ENCODE assay signal across 23 cellular contexts in genomic region chr17:44012874-44013273, GRCh38. TPM values are rescaled to one million over a fixed set of nuclear protein-coding genes. Genes with fewer than 3 reads are reported as not detected.
A peak's percentile ranks its signal among the peaks of the same experiment; 100 is the strongest.
DNase-seq lines count a peak whose midpoint lies in the region; ATAC-seq and TF ChIP-seq lines count a peak whose summit lies in the region.
"Had no signal": no experiment of that assay in that cellular context is flagged by ENCODE, and none has a peak within 500 bp of the region (broad histone marks: within the 10 kb centered on the region; RNA-seq: fewer than 3 reads in every experiment).

No MANE protein-coding gene starts in this region.

- no CpG with 5 or more reads among the region's 14 CpGs for WGBS in trophoblast cell (ENCODE audit: extremely low coverage, insufficient coverage, insufficient read length)
- 100% methylated on average over 3 of the region's 14 CpGs for WGBS in mammary epithelial cell (ENCODE audit: low coverage, missing lambda C conversion rate)

- H3K36me3 Mint-ChIP-seq in natural killer cell (no peaks in the 10 kb centered on the region), T-cell (peaks cover 10% of the 10 kb centered on the region), immature natural killer cell (peaks cover 0 to 9% (median 5%) of the 10 kb centered on the region in 3 donors)
- no peaks in the 10 kb centered on the region for H3K36me3 Mint-ChIP-seq in natural killer cell treated with Interleukin-12 subunit alpha and Interleukin-12 subunit beta and Interleukin-15 and Interleukin-18, amount 100 ng/mL, for 72 hours

- H3K27me3 Mint-ChIP-seq in natural killer cell (ENCODE audit: low read depth in 2 of 2), result no peaks in the 10 kb centered on the region
- H3K27me3 Mint-ChIP-seq in natural killer cell treated with Interleukin-12 subunit alpha and Interleukin-12 subunit beta and Interleukin-15 and Interleukin-18, amount 100 ng/mL, for 72 hours, result peaks cover 0 to 2% of the 10 kb centered on the region in 2 donors
- no peaks in the 10 kb centered on the region for H3K27me3 Mint-ChIP-seq in T-cell
- H3K27me3 Mint-ChIP-seq in immature natural killer cell (ENCODE audit: low read depth in 3 of 3), result peaks cover 0 to 3% (median 0%) of the 10 kb centered on the region in 3 donors
- H3K27me3 Mint-ChIP-seq: memory B cell had no signal

- H4K91ac ChIP-seq in trophoblast cell (ENCODE audit: low read depth, low read length), result no peak overlapping the region

- H3K4me2 ChIP-seq in trophoblast cell (ENCODE audit: low read length), result no peak overlapping the region
- no peak overlapping the region for H3K4me2 ChIP-seq in mammary epithelial cell (ENCODE audit: insufficient read depth, low read depth, low read length)

- H3K27ac ChIP-seq in trophoblast cell (ENCODE audit: low read depth, low read length) (no peak overlapping the region), mammary epithelial cell (ENCODE audit: insufficient read depth, low read depth, low read length) (no peak overlapping the region)
- H3K27ac ChIP-seq: SK-N-MC, thoracic aorta had no signal

- H3K4ac ChIP-seq in trophoblast cell (ENCODE audit: low read depth, low read length), result no peak overlapping the region

- no peaks in the 10 kb centered on the region for H3K9me3 ChIP-seq in trophoblast cell (ENCODE audit: insufficient read depth, low read depth, low read length)
- no peaks in the 10 kb centered on the region for H3K9me3 ChIP-seq in mammary epithelial cell (replicated peaks; ENCODE audit: insufficient read depth, low read length)
- H3K9me3 ChIP-seq: thoracic aorta had no signal

- no peak overlapping the region for H3K9ac ChIP-seq in trophoblast cell (ENCODE audit: low read length)
- H3K9ac ChIP-seq in mammary epithelial cell (ENCODE audit: insufficient read depth, low read length), result no peak overlapping the region

- H3K14ac ChIP-seq in trophoblast cell (ENCODE audit: low read length), result no peak overlapping the region

- H3K4me3 Mint-ChIP-seq in natural killer cell (peak overlapping the region; percentile 58), T-cell (peak overlapping the region; percentile 13 to 55 (median 54)), immature natural killer cell (peak overlapping the region; percentile 43 to 93 (median 61))
- no peak overlapping the region for H3K4me3 Mint-ChIP-seq in natural killer cell treated with Interleukin-12 subunit alpha and Interleukin-12 subunit beta and Interleukin-15 and Interleukin-18, amount 100 ng/mL, for 72 hours
- H3K4me3 Mint-ChIP-seq: memory B cell had no signal

- H2BK5ac ChIP-seq in trophoblast cell (ENCODE audit: low read depth, low read length, poor library complexity), result no peak overlapping the region

- H3K4me3 ChIP-seq in trophoblast cell (ENCODE audit: low read depth, low read length) (no peak overlapping the region), mammary epithelial cell (replicated peaks in 1 of 3; ENCODE audit: insufficient read depth in 1 of 3, low read depth in 2 of 3, low read length in 3 of 3) (no peak overlapping the region)
- H3K4me3 ChIP-seq: SK-N-MC, thoracic aorta had no signal

- dilution Hi-C loops in mammary epithelial cell (cut with HindIII; ENCODE audit: low sequenced_read_pairs), result no loop called here

- TF ChIP-seq CTCF in natural killer cell (IDR thresholded peaks at IDR 0.05), result no peak
- no peak for TF ChIP-seq CTCF in mammary epithelial cell (conservative IDR thresholded peaks at IDR 0.05 in 1 of 2, IDR thresholded peaks at IDR 0.05 in 1 of 2; ENCODE audit: extremely low read depth in 1 of 2, insufficient read depth in 1 of 2, low read depth in 1 of 2, low read length in 2 of 2)

- no peak overlapping the region for H3K18ac ChIP-seq in trophoblast cell (ENCODE audit: low read length)

- no peaks in the 10 kb centered on the region for H4K20me1 ChIP-seq in mammary epithelial cell (ENCODE audit: insufficient read depth, low read length)

- H2AK5ac ChIP-seq in trophoblast cell (ENCODE audit: low read length), result no peak overlapping the region

- in situ Hi-C loops in mammary epithelial cell (cut with MboI; ENCODE audit: low sequenced_read_pairs in 2 of 2), result no loop called here

- H2BK12ac ChIP-seq in trophoblast cell (ENCODE audit: low read length), result no peak overlapping the region

- H3K9me3 Mint-ChIP-seq in natural killer cell (no peaks in the 10 kb centered on the region), T-cell (no peaks in the 10 kb centered on the region), immature natural killer cell (no peaks in the 10 kb centered on the region)
- no peaks in the 10 kb centered on the region for H3K9me3 Mint-ChIP-seq in natural killer cell treated with Interleukin-12 subunit alpha and Interleukin-12 subunit beta and Interleukin-15 and Interleukin-18, amount 100 ng/mL, for 72 hours
- H3K9me3 Mint-ChIP-seq: memory B cell had no signal

- H3K27ac Mint-ChIP-seq in natural killer cell (no peak overlapping the region), T-cell (no peak overlapping the region), immature natural killer cell (peak overlapping the region in 1 of 6 donors; percentile 64)
- no peak overlapping the region for H3K27ac Mint-ChIP-seq in natural killer cell treated with Interleukin-12 subunit alpha and Interleukin-12 subunit beta and Interleukin-15 and Interleukin-18, amount 100 ng/mL, for 72 hours
- H3K27ac Mint-ChIP-seq: memory B cell had no signal

- intact Hi-C loops in natural killer cell (cut with micrococcal nuclease) (loop anchor here (10.0 kb wide), 1 partner anchor 528 kb away; the partner anchor contains the start of gene DHX8), mammary epithelial cell (cut with micrococcal nuclease) (no loop called here)

- H3K4me1 ChIP-seq in trophoblast cell (ENCODE audit: control insufficient read depth in 1 of 2, insufficient read depth in 2 of 2, low read length in 2 of 2), result peaks cover 2 to 7% of the 10 kb centered on the region in 2 experiments
- peaks cover 11% of the 10 kb centered on the region for H3K4me1 ChIP-seq in mammary epithelial cell (ENCODE audit: insufficient read depth, low read length)

- POLR2A ChIA-PET in T-cell (lab: Charles Lee), result no interaction called here

- ATAC-seq in natural killer cell (no peak), T-cell (replicated peaks in 1 of 4) (no peak)
- no peak for ATAC-seq in natural killer cell treated with Interleukin-12 subunit alpha and Interleukin-12 subunit beta and Interleukin-15 and Interleukin-18, amount 100 ng/mL, for 72 hours

- H3K27me3 ChIP-seq in trophoblast cell (ENCODE audit: insufficient read depth, low read length) (no peaks in the 10 kb centered on the region), mammary epithelial cell (ENCODE audit: insufficient read depth, low read length) (no peaks in the 10 kb centered on the region)

- H3K36me3 ChIP-seq in trophoblast cell (ENCODE audit: control insufficient read depth in 1 of 2, insufficient read depth in 2 of 2, low read length in 2 of 2), result peaks cover 11 to 13% of the 10 kb centered on the region in 2 experiments
- H3K36me3 ChIP-seq in mammary epithelial cell (ENCODE audit: insufficient read depth, low read length), result no peaks in the 10 kb centered on the region

- CTCF ChIA-PET in T-cell (lab: Charles Lee) (no interaction called here), mammary epithelial cell (lab: Charles Lee; ENCODE audit: low non-redundant PET) (no interaction called here)

- no peak for DNase-seq in natural killer cell
- no peak for DNase-seq in natural killer cell treated with Interleukin-12 subunit alpha and Interleukin-12 subunit beta and Interleukin-15 and Interleukin-18, amount 100 ng/mL, for 72 hours (ENCODE audit: low spot score)
- no peak for DNase-seq in T-cell
- no peak for DNase-seq in immature natural killer cell
- no peak for DNase-seq in trophoblast cell
- no peak for DNase-seq in NK-92 treated with Interleukin-12 subunit alpha and Interleukin-12 subunit beta, amount 100 ng/mL, for 24 hours (lab: John Stamatoyannopoulos, UW)
- no peak for DNase-seq in mammary epithelial cell
- DNase-seq: activated CD4-positive, alpha-beta T cell treated with anti-CD3 and anti-CD28 coated beads, Interleukin-2, amount 50 U/mL, for 4 hours; amygdala; Calu3; caudate nucleus; EL; foreskin melanocyte; Kasumi-1; kidney; NCI-H1092; NCI-H2029; retina had no signal

- H4K12ac ChIP-seq in trophoblast cell (ENCODE audit: low read depth, low read length), result no peak overlapping the region

- BruUV-seq in mammary epithelial cell (replicated peaks; lab: Mats Ljungman, UMichigan), result no TSS peak

- H2AFZ ChIP-seq in trophoblast cell (ENCODE audit: insufficient read depth, low read length, poor library complexity) (no peak overlapping the region), mammary epithelial cell (ENCODE audit: low read depth, low read length) (no peak overlapping the region)

- H3K79me2 ChIP-seq in trophoblast cell (ENCODE audit: control insufficient read depth, insufficient read depth, low read length, poor library complexity) (peaks cover 7% of the 10 kb centered on the region), mammary epithelial cell (ENCODE audit: insufficient read depth, low read length) (peaks cover 32% of the 10 kb centered on the region)

- peaks cover 5% of the 10 kb centered on the region for H3K79me1 ChIP-seq in trophoblast cell (ENCODE audit: low read length)

- no peak overlapping the region for H2BK120ac ChIP-seq in trophoblast cell (ENCODE audit: insufficient read depth, low read length, poor library complexity)

- H3K23ac ChIP-seq in trophoblast cell (ENCODE audit: low read length), result no peak overlapping the region

- no peak overlapping the region for H4K8ac ChIP-seq in trophoblast cell (ENCODE audit: low read depth, low read length)

- H3K4me1 Mint-ChIP-seq in natural killer cell (peaks cover 18 to 22% of the 10 kb centered on the region in 2 donors), T-cell (peaks cover 14 to 24% (median 24%) of the 10 kb centered on the region in 3 donors), immature natural killer cell (peaks cover 23 to 24% of the 10 kb centered on the region in 2 donors)
- H3K4me1 Mint-ChIP-seq in natural killer cell treated with Interleukin-12 subunit alpha and Interleukin-12 subunit beta and Interleukin-15 and Interleukin-18, amount 100 ng/mL, for 72 hours (ENCODE audit: low read depth in 2 of 2), result peaks cover 14 to 16% of the 10 kb centered on the region in 2 donors

RNA-seq across cellular contexts. Expression of gene TMEM101, which starts 1.9 kb away (rescaled TPM):
- total RNA-seq in natural killer cell (10 to 100 TPM; 11.3 to 13.9 (median 11.5) TPM), T-cell (10 to 100 TPM; 13.4 to 32.4 (median 26.6) TPM), mammary epithelial cell (10 to 100 TPM; 24.4 to 39.0 TPM)
- total RNA-seq in natural killer cell treated with Interleukin-12 subunit alpha and Interleukin-12 subunit beta and Interleukin-15 and Interleukin-18, amount 100 ng/mL, for 72 hours, result 10 to 100 TPM; 32.5 TPM
- polyA plus RNA-seq in immature natural killer cell (10 to 100 TPM; 31.6 to 40.3 (median 38.3) TPM), mammary epithelial cell (34.5 TPM)
- 18.6 and 19.3 TPM in 2 replicates for polyA plus RNA-seq in trophoblast cell (2013)
- polyA minus RNA-seq in mammary epithelial cell, result 18.8 TPM

RNA-seq across cellular contexts. Expression of gene NAGS, which starts 8.5 kb away (rescaled TPM):
- total RNA-seq in natural killer cell (1 to 10 TPM in 2 of 3 donors, under 1 TPM in 1; 0.92 to 1.7 (median 1.1) TPM), T-cell (1 to 10 TPM in 4 of 5 donors, under 1 TPM in 1; 0.35 to 2.4 (median 1.8) TPM), mammary epithelial cell (1 to 10 TPM; 1.3 to 2.2 TPM)
- 1 to 10 TPM in 1 of 2 donors, under 1 TPM in 1; 0.70 to 1.9 TPM for total RNA-seq in natural killer cell treated with Interleukin-12 subunit alpha and Interleukin-12 subunit beta and Interleukin-15 and Interleukin-18, amount 100 ng/mL, for 72 hours
- polyA plus RNA-seq in immature natural killer cell (1 to 10 TPM in 2 of 3 donors, under 1 TPM in 1; 0.75 to 1.9 (median 1.2) TPM), mammary epithelial cell (2.0 TPM)
- polyA plus RNA-seq in trophoblast cell (2013), result 1.1 and 1.3 TPM in 2 replicates
- 0.83 TPM for polyA minus RNA-seq in mammary epithelial cell

RNA-seq across cellular contexts. Expression of gene LSM12, which starts 53.6 kb away (rescaled TPM):
- 10 to 100 TPM; 46.9 to 54.0 (median 51.8) TPM for total RNA-seq in natural killer cell
- total RNA-seq in natural killer cell treated with Interleukin-12 subunit alpha and Interleukin-12 subunit beta and Interleukin-15 and Interleukin-18, amount 100 ng/mL, for 72 hours, result 10 to 100 TPM; 68.6 to 70.0 TPM
- total RNA-seq in T-cell, result 10 to 100 TPM; 29.4 to 39.0 (median 37.1) TPM
- 10 to 100 TPM; 56.5 to 82.6 (median 77.9) TPM for polyA plus RNA-seq in immature natural killer cell
- 86.9 and 92.3 TPM in 2 replicates for polyA plus RNA-seq in trophoblast cell (2013)
- 10 to 100 TPM; 51.2 to 79.2 TPM for total RNA-seq in mammary epithelial cell
- 62.2 TPM for polyA plus RNA-seq in mammary epithelial cell
- 112 TPM for polyA minus RNA-seq in mammary epithelial cell

RNA-seq across cellular contexts. Expression of gene G6PC3, which starts 57.7 kb away (rescaled TPM):
- total RNA-seq in natural killer cell, result 10 to 100 TPM; 18.2 to 21.7 (median 20.6) TPM
- total RNA-seq in natural killer cell treated with Interleukin-12 subunit alpha and Interleukin-12 subunit beta and Interleukin-15 and Interleukin-18, amount 100 ng/mL, for 72 hours, result 10 to 100 TPM; 24.6 to 26.8 TPM
- total RNA-seq in T-cell, result 10 to 100 TPM in 4 of 5 donors, 1 to 10 TPM in 1; 9.4 to 19.0 (median 16.2) TPM
- 10 to 100 TPM; 30.9 to 41.6 (median 31.5) TPM for polyA plus RNA-seq in immature natural killer cell
- 85.9 and 89.3 TPM in 2 replicates for polyA plus RNA-seq in trophoblast cell (2013)
- 10 to 100 TPM; 20.5 to 70.7 TPM for total RNA-seq in mammary epithelial cell
- polyA plus RNA-seq in mammary epithelial cell, result 134 TPM
- 134 TPM for polyA minus RNA-seq in mammary epithelial cell

RNA-seq across cellular contexts. Expression of gene PYY, which starts 59.1 kb away (rescaled TPM):
- not detected for total RNA-seq in natural killer cell
- not detected for total RNA-seq in natural killer cell treated with Interleukin-12 subunit alpha and Interleukin-12 subunit beta and Interleukin-15 and Interleukin-18, amount 100 ng/mL, for 72 hours
- total RNA-seq in T-cell, result not detected
- not detected for polyA plus RNA-seq in immature natural killer cell
- polyA plus RNA-seq in trophoblast cell (2013), result 0.07 TPM in 1 of 2 replicates, not detected in the other
- total RNA-seq in mammary epithelial cell, result not detected
- polyA plus RNA-seq in mammary epithelial cell, result not detected
- not detected for polyA minus RNA-seq in mammary epithelial cell
- total RNA-seq: Calu3, epithelial cell of proximal tubule, HT1080, kidney, thoracic aorta had no signal
